In the genomic region with DNA sequence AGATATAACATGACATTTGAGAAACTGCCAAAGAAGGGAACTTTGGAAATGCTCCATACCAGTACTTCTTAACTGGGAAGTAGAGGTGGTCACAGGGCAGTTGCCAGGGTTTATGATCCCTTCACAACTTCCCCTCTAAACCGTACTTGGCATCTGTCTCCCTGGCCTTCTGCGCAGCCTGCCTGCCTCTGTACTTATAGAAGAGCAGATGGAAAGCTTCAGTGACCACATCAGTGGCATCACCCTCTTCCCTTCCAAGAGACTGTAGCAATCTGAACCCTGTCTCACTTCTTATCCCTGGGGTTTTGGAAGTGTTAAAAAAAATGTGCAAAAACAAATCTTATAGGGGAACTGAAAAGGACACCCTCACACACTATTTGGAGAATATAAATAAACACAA, we compare ENCODE assay signal across 1 cellular context.
TF ChIP-seq lines count a peak whose summit lies in the region.

No MANE protein-coding gene starts in this region.

TF ChIP-seq in GM12878, 131 proteins besides CTCF, POLR2A, EP300 and RAD21 (continued from another document):
- TF ChIP-seq, protein P1, sequence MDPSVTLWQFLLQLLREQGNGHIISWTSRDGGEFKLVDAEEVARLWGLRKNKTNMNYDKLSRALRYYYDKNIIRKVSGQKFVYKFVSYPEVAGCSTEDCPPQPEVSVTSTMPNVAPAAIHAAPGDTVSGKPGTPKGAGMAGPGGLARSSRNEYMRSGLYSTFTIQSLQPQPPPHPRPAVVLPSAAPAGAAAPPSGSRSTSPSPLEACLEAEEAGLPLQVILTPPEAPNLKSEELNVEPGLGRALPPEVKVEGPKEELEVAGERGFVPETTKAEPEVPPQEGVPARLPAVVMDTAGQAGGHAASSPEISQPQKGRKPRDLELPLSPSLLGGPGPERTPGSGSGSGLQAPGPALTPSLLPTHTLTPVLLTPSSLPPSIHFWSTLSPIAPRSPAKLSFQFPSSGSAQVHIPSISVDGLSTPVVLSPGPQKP (IDR thresholded peaks at IDR 0.05; ENCODE audit: low read depth, low read length), result no peak
- TF ChIP-seq SIN3A (IDR thresholded peaks at IDR 0.05; ENCODE audit: low read depth, low read length) (no peak), FOS (IDR thresholded peaks at IDR 0.05; ENCODE audit: borderline replicate concordance, extremely low read depth, insufficient read length) (no peak)
